Comparison of ENCODE assay signal across 8 cellular contexts in genomic region chr11:78560826-78561484, GRCh38. TPM values are rescaled to one million over a fixed set of nuclear protein-coding genes. Genes with fewer than 3 reads are reported as not detected.
DNase-seq lines count a peak whose midpoint lies in the region; ATAC-seq and TF ChIP-seq lines count a peak whose summit lies in the region.
"Had no signal": no experiment of that assay in that cellular context is flagged by ENCODE, and none has a peak within 500 bp of the region (broad histone marks: within the 10 kb centered on the region; RNA-seq: fewer than 3 reads in every experiment).

No MANE protein-coding gene starts in this region.

- H2AFZ ChIP-seq in smooth muscle cell (ENCODE audit: low read depth), result no peak overlapping the region

- H3K9ac ChIP-seq in smooth muscle cell (ENCODE audit: low read depth), result no peak overlapping the region

- H3K79me2 ChIP-seq in smooth muscle cell (ENCODE audit: low read depth), result peaks cover 24% of the 10 kb centered on the region

- H3K27ac Mint-ChIP-seq in glutamatergic neuron (ENCODE audit: unreplicated experiment), result peak overlapping the region; percentile 26

- H3K9me3 Mint-ChIP-seq in glutamatergic neuron (ENCODE audit: unreplicated experiment), result no peaks in the 10 kb centered on the region

- no peaks in the 10 kb centered on the region for H3K27me3 Mint-ChIP-seq in glutamatergic neuron (ENCODE audit: unreplicated experiment)

- ATAC-seq in RWPE2 (ENCODE audit: low read depth) (peak; percentile 24; the same call in 1 of the 3 replicates), HG03139 (IDR thresholded peaks at IDR 0.05; ENCODE audit: unreplicated experiment) (no peak)

- H3K4me1 Mint-ChIP-seq in glutamatergic neuron (ENCODE audit: low read depth, unreplicated experiment), result peaks cover 20% of the 10 kb centered on the region

- peaks cover 36% of the 10 kb centered on the region for H3K36me3 ChIP-seq in RWPE2 (ENCODE audit: low read depth)
- H3K36me3 ChIP-seq in smooth muscle cell (ENCODE audit: low read depth), result no peaks in the 10 kb centered on the region

- no peaks in the 10 kb centered on the region for H3K9me3 ChIP-seq in RWPE2 (ENCODE audit: severe bottlenecking)
- H3K9me3 ChIP-seq in smooth muscle cell (replicated peaks; ENCODE audit: low read depth), result no peaks in the 10 kb centered on the region

- no peaks in the 10 kb centered on the region for H4K20me1 ChIP-seq in smooth muscle cell (ENCODE audit: low read depth)

- peaks cover 25% of the 10 kb centered on the region for H3K4me1 ChIP-seq in RWPE2 (ENCODE audit: insufficient read depth, poor library complexity, severe bottlenecking)
- peaks cover 31% of the 10 kb centered on the region for H3K4me1 ChIP-seq in smooth muscle cell (ENCODE audit: low read depth)

- TF ChIP-seq CTCF in RWPE2 (IDR thresholded peaks at IDR 0.05; ENCODE audit: poor library complexity, severe bottlenecking), result no peak
- TF ChIP-seq CTCF in glutamatergic neuron (IDR thresholded peaks at IDR 0.05; ENCODE audit: partially characterized antibody, unreplicated experiment), result no peak
- TF ChIP-seq CTCF in smooth muscle cell (IDR thresholded peaks at IDR 0.05; ENCODE audit: borderline replicate concordance, insufficient read depth, poor library complexity, severe bottlenecking), result no peak

- H3K27ac ChIP-seq in RWPE2 (ENCODE audit: poor library complexity, severe bottlenecking) (peak overlapping the region; percentile 80), smooth muscle cell (ENCODE audit: low read depth) (peak overlapping the region; percentile 79)

- H3F3A ChIP-seq in smooth muscle cell (ENCODE audit: low read depth), result no peaks in the 10 kb centered on the region

- H3K4me3 ChIP-seq in RWPE2 (ENCODE audit: severe bottlenecking) (no peak overlapping the region), smooth muscle cell (no peak overlapping the region)
- H3K4me3 ChIP-seq: K562 had no signal

- 59% methylated on average over 8 of the region's 8 CpGs for WGBS in smooth muscle cell (ENCODE audit: low lambda C conversion rate)

- H3K4me2 ChIP-seq in smooth muscle cell, result no peak overlapping the region

- H3K27me3 ChIP-seq in RWPE2 (ENCODE audit: insufficient read depth, poor library complexity, severe bottlenecking), result no peaks in the 10 kb centered on the region
- no peaks in the 10 kb centered on the region for H3K27me3 ChIP-seq in smooth muscle cell (ENCODE audit: low read depth)

- peak; percentile 21 for DNase-seq in HCEC 1CT
- DNase-seq in RWPE2 (ENCODE audit: low spot score), result no peak
- DNase-seq in glutamatergic neuron, result no peak
- no peak for DNase-seq in smooth muscle cell (lab: John Stamatoyannopoulos, UW; ENCODE audit: unreplicated experiment)
- DNase-seq in hypothalamus (lab: John Stamatoyannopoulos, UW), result no peak
- no peak for DNase-seq in epidermal melanocyte (ENCODE audit: insufficient read length, low spot score)

- no peak overlapping the region for H3K4me3 Mint-ChIP-seq in glutamatergic neuron (ENCODE audit: unreplicated experiment)

- H3K36me3 Mint-ChIP-seq in glutamatergic neuron (ENCODE audit: unreplicated experiment), result peaks cover 3% of the 10 kb centered on the region

RNA-seq across cellular contexts. Expression of gene NARS2, which starts 13.7 kb away (rescaled TPM):
- 21.1 TPM for total RNA-seq in glutamatergic neuron (ENCODE audit: unreplicated experiment)
- total RNA-seq in smooth muscle cell, result 12.2 and 30.1 TPM in 2 replicates
- 17.4 and 18.7 TPM in 2 replicates for polyA plus RNA-seq in smooth muscle cell
